ENCODE assay signal across 9 cellular contexts in the genomic region with DNA sequence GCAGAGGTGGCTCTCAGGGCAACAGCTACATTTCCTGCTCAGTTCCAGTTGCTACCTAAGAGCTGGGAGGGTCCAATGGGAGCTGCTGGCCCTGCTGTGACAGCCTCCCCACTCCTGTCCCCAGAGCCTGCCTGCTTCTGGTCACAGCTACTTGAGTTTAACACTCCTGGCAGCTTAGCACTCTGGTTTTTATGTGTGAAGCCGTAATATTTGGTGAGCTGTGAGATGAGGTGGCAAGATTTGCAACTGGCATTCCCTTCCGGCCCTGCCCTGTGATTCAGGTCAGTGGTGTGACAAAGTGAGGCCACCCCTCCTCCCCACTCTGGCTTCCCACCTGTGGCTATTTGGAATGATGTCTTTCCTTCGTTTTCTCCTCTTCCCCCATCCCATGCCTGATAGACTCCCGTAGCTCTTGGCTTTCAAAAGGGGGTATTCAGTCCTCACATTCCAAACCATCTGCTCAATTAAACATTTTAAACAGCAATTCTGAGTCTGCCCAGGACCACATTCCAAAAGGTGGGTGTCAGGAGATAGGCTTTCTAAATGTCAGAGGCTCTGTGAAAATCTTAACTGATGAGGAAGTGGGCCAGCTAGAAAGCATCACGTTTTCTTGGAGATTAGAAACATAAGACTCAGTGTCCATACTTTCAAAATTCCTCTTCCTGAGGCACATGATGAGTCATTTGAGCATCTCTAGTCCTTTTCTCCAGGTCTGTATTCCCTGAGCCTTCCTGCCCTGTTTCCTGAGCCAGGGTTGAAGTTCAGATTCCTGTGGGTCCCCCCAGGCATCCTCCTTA. TPM values are rescaled to one million over a fixed set of nuclear protein-coding genes. Genes with fewer than 3 reads are reported as not detected.
A peak's percentile ranks its signal among the peaks of the same experiment; 100 is the strongest.
DNase-seq lines count a peak whose midpoint lies in the region; ATAC-seq, FAIRE-seq and TF ChIP-seq lines count a peak whose summit lies in the region.
"Had no signal": no experiment of that assay in that cellular context is flagged by ENCODE, and none has a peak within 500 bp of the region (broad histone marks: within the 10 kb centered on the region; RNA-seq: fewer than 3 reads in every experiment).

No MANE protein-coding gene starts in this region.

- H4K8ac ChIP-seq in trophoblast cell (ENCODE audit: low read depth, low read length): no peak overlapping the region

- H3K14ac ChIP-seq in trophoblast cell (ENCODE audit: low read length): no peak overlapping the region

- H3K9me3 ChIP-seq in K562 (replicated peaks; ENCODE audit: control insufficient read depth, insufficient read depth, low read depth, low read length) (no peaks in the 10 kb centered on the region), trophoblast cell (ENCODE audit: insufficient read depth, low read depth, low read length) (no peaks in the 10 kb centered on the region), BE2C (no peaks in the 10 kb centered on the region)

- no peak overlapping the region for H2BK5ac ChIP-seq in trophoblast cell (ENCODE audit: low read depth, low read length, poor library complexity)

- H3K9me1 ChIP-seq in K562 (ENCODE audit: control insufficient read depth, insufficient read depth, low read length): no peaks in the 10 kb centered on the region

- no peak overlapping the region for H3K27ac Mint-ChIP-seq in activated T-cell treated with anti-CD3 and anti-CD28 coated beads, Interleukin-2, amount 50 U/mL, for 24 hours

- TF ChIP-seq RAD21 in K562 (CRISPR knock-in tag; conservative IDR thresholded peaks at IDR 0.05 in 1 of 2, IDR thresholded peaks at IDR 0.05 in 1 of 2): no peak

- H2AK5ac ChIP-seq in trophoblast cell (ENCODE audit: low read length): no peak overlapping the region

- no peaks in the 10 kb centered on the region for H4K20me1 ChIP-seq in K562 (replicated peaks; ENCODE audit: control insufficient read depth, insufficient read depth, low read length)

- H3K4me3 Mint-ChIP-seq in activated T-cell treated with anti-CD3 and anti-CD28 coated beads, Interleukin-2, amount 50 U/mL, for 24 hours: no peak overlapping the region

- WGBS in K562 (ENCODE audit: insufficient coverage, low coverage, missing lambda C conversion rate): 51% methylated on average over 5 of the region's 5 CpGs
- WGBS in trophoblast cell (ENCODE audit: extremely low coverage, insufficient coverage, insufficient read length): no CpG with 5 or more reads among the region's 5 CpGs

- DNase-seq in GM12891 (ENCODE audit: insufficient read length, low spot score): no peak
- DNase-seq in NCI-H1105 (lab: John Stamatoyannopoulos, UW): peak; percentile 72
- DNase-seq in K562 (ENCODE audit: extremely low read depth in 1 of 4, low spot score in 3 of 4): no peak
- DNase-seq in trophoblast cell: peak; percentile 32 to 50
- DNase-seq in KBM-7: no peak
- DNase-seq in BE2C: no peak
- no peak for DNase-seq in activated T-cell treated with anti-CD3 and anti-CD28 coated beads, Interleukin-2, amount 50 U/mL, for 24 hours
- no peak for DNase-seq in NCI-H1694 (lab: John Stamatoyannopoulos, UW)
- DNase-seq: T-helper 9 cell had no signal

- TF ChIP-seq CTCF in K562 (IDR thresholded peaks at IDR 0.05 in 2 of 3, conservative IDR thresholded peaks at IDR 0.05 in 1 of 3; ENCODE audit: insufficient read depth in 2 of 3, low read depth in 1 of 3, low read length in 3 of 3) (no peak), BE2C (IDR thresholded peaks at IDR 0.05; ENCODE audit: low read depth, low read length) (no peak)

- H3K79me2 ChIP-seq in K562 (ENCODE audit: control insufficient read depth, insufficient read depth, low read length) (no peaks in the 10 kb centered on the region), trophoblast cell (ENCODE audit: control insufficient read depth, insufficient read depth, low read length, poor library complexity) (no peaks in the 10 kb centered on the region)

- no peak overlapping the region for H3K4me3 ChIP-seq in K562
- H3K4me3 ChIP-seq in trophoblast cell (ENCODE audit: low read depth, low read length): no peak overlapping the region
- H3K4me3 ChIP-seq in BE2C (ENCODE audit: low read depth, low read length): no peak overlapping the region

- no peak overlapping the region for H3K27ac ChIP-seq in K562 (ENCODE audit: extremely low read depth, low read depth, low read length)
- peak overlapping the region; percentile 57 for H3K27ac ChIP-seq in trophoblast cell (ENCODE audit: low read depth, low read length)

- FAIRE-seq in GM12891 (lab: Jason Lieb, UNC) (peak; percentile 64), K562 (lab: Jason Lieb, UNC) (no peak)

- H3K4ac ChIP-seq in trophoblast cell (ENCODE audit: low read depth, low read length): no peak overlapping the region

- H2BK12ac ChIP-seq in trophoblast cell (ENCODE audit: low read length): peak overlapping the region; percentile 13

- BruUV-seq in K562 (replicated peaks; lab: Mats Ljungman, UMichigan): no TSS peak

- H4K12ac ChIP-seq in trophoblast cell (ENCODE audit: low read depth, low read length): no peak overlapping the region

- no peaks in the 10 kb centered on the region for H3K36me3 ChIP-seq in K562 (ENCODE audit: control insufficient read depth, insufficient read depth, low read length)
- H3K36me3 ChIP-seq in trophoblast cell (ENCODE audit: control insufficient read depth in 1 of 2, insufficient read depth in 2 of 2, low read length in 2 of 2): no peaks in the 10 kb centered on the region
- H3K36me3 ChIP-seq in BE2C: no peaks in the 10 kb centered on the region

- H3K79me1 ChIP-seq in trophoblast cell (ENCODE audit: low read length): no peaks in the 10 kb centered on the region

- H3K27me3 Mint-ChIP-seq in activated T-cell treated with anti-CD3 and anti-CD28 coated beads, Interleukin-2, amount 50 U/mL, for 24 hours: no peaks in the 10 kb centered on the region

- no peaks in the 10 kb centered on the region for H3K36me3 Mint-ChIP-seq in activated T-cell treated with anti-CD3 and anti-CD28 coated beads, Interleukin-2, amount 50 U/mL, for 24 hours (ENCODE audit: low read depth)

- CTCF ChIA-PET in K562 (lab: Yijun Ruan, JAX; ENCODE audit: low intra/inter-chr PET ratio): no interaction called here

- H3K9ac ChIP-seq in K562 (ENCODE audit: insufficient read depth in 1 of 2, low read depth in 2 of 2, low read length in 2 of 2): peak overlapping the region in 1 of 2 experiments; percentile 79; a peak in 2 of 4 replicates
- H3K9ac ChIP-seq in trophoblast cell (ENCODE audit: low read length): no peak overlapping the region

- H3K4me1 ChIP-seq in K562 (replicated peaks in 1 of 2; ENCODE audit: control insufficient read depth in 2 of 2, insufficient read depth in 2 of 2, low read length in 2 of 2): peaks cover 0 to 28% of the 10 kb centered on the region in 2 experiments; a peak in 4 of 5 replicates
- H3K4me1 ChIP-seq in trophoblast cell (ENCODE audit: control insufficient read depth in 1 of 2, insufficient read depth in 2 of 2, low read length in 2 of 2): peaks cover 3 to 10% of the 10 kb centered on the region in 2 experiments
- no peaks in the 10 kb centered on the region for H3K4me1 ChIP-seq in BE2C

- TF ChIP-seq EP300 in K562 (IDR thresholded peaks at IDR 0.05; ENCODE audit: low read length): no peak

- no peak overlapping the region for H3K18ac ChIP-seq in trophoblast cell (ENCODE audit: low read length)

- TF ChIP-seq POLR2A in GM12891 (IDR thresholded peaks at IDR 0.05; ENCODE audit: low read depth, low read length): no peak
- no peak for TF ChIP-seq POLR2A in K562 (conservative IDR thresholded peaks at IDR 0.05)

- POLR2A ChIA-PET in K562 (lab: Yijun Ruan, JAX): interaction anchor here (0.6 to 1.5 kb wide), 4 partner anchors 8 to 235 kb away, joined by 3 to 4 read pairs (median 3); no protein-coding TSS in a partner anchor

- H2AFZ ChIP-seq in K562 (ENCODE audit: low read depth, low read length) (peak overlapping the region; percentile 70), trophoblast cell (ENCODE audit: insufficient read depth, low read length, poor library complexity) (no peak overlapping the region)

- in situ Hi-C loops in K562 (cut with MboI): no loop called here
- in situ Hi-C loops in KBM-7 (cut with MboI; ENCODE audit: low pct_unique_long_range_greater_than_20kb, low sequenced_read_pairs): no loop called here

- no peak overlapping the region for H3K23ac ChIP-seq in trophoblast cell (ENCODE audit: low read length)

- H3K4me2 ChIP-seq in K562 (ENCODE audit: insufficient read depth, low read length) (no peak overlapping the region), trophoblast cell (ENCODE audit: low read length) (no peak overlapping the region)

- no peaks in the 10 kb centered on the region for H3K27me3 ChIP-seq in K562 (ENCODE audit: control insufficient read depth in 2 of 2, insufficient read depth in 2 of 2, low read length in 2 of 2)
- H3K27me3 ChIP-seq in trophoblast cell (ENCODE audit: insufficient read depth, low read length): no peaks in the 10 kb centered on the region
- H3K27me3 ChIP-seq in BE2C: peaks cover 56% of the 10 kb centered on the region

- no peaks in the 10 kb centered on the region for H3K4me1 Mint-ChIP-seq in activated T-cell treated with anti-CD3 and anti-CD28 coated beads, Interleukin-2, amount 50 U/mL, for 24 hours (ENCODE audit: low read depth)

- H3K9me3 Mint-ChIP-seq in activated T-cell treated with anti-CD3 and anti-CD28 coated beads, Interleukin-2, amount 50 U/mL, for 24 hours: no peaks in the 10 kb centered on the region

- H2BK120ac ChIP-seq in trophoblast cell (ENCODE audit: insufficient read depth, low read length, poor library complexity): no peak overlapping the region

- 0 out of 3 replicates have a peak, but pooled peaks have one; percentile 33 for ATAC-seq in K562

- intact Hi-C loops in K562 (cut with micrococcal nuclease): no loop called here

- no peak overlapping the region for H4K91ac ChIP-seq in trophoblast cell (ENCODE audit: low read depth, low read length)

RNA-seq across cellular contexts. Expression of a gene that starts 42.7 kb away (rescaled TPM):
- 52.8 TPM for polyA plus RNA-seq in GM12891 (2012; ENCODE audit: low read depth, missing spikeins)
- total RNA-seq in K562 (2011; cell fraction: chromatin; rRNA removed; ENCODE audit: low replicate concordance): not detected in 2 replicates
- total RNA-seq in K562 (2011; cell fraction: nucleolus; rRNA removed): not detected in 2 replicates
- total RNA-seq in K562 (2011; cell fraction: nucleoplasm; rRNA removed): not detected in 2 replicates
- total RNA-seq in K562 (2014; rRNA removed): not detected in 2 replicates
- not detected in 2 replicates for total RNA-seq in K562 (2014; rRNA removed; fragmentation: Illumina TruSeq; extraction: Trizol)
- 0.22 TPM in 1 of 2 replicates, not detected in the other for total RNA-seq in K562 (2015; rRNA removed; fragmentation: Illumina TruSeq; extraction: Trizol)
- not detected in 2 replicates for total RNA-seq in K562 (2021)
- not detected in 2 replicates for polyA plus RNA-seq in K562 (2011; rRNA removed)
- polyA plus RNA-seq in K562 (2011; cell fraction: cytosol; rRNA removed): not detected in 2 replicates
- not detected in 2 replicates for polyA plus RNA-seq in K562 (2011; cell fraction: nucleus; rRNA removed)
- polyA plus RNA-seq in K562 (2012): 0.08 and 0.09 TPM in 2 replicates
- 0.10 TPM in 1 of 2 replicates, not detected in the other for polyA plus RNA-seq in K562 (2014; fragmentation: Illumina TruSeq; extraction: Trizol)
- under 1 TPM; 0.06 to 0.07 TPM for polyA plus RNA-seq in K562 (2014; fragmentation: Nextera tagmentation; extraction: Ambion mirVana)
- 0.80 TPM in 1 of 2 replicates, not detected in the other for polyA plus RNA-seq in K562 (2014; rRNA removed)
- polyA minus RNA-seq in K562 (2011; rRNA and poly(A)+ RNA removed): not detected in 2 replicates
- polyA minus RNA-seq in K562 (2011; cell fraction: cytosol; rRNA and poly(A)+ RNA removed): not detected in 2 replicates
- not detected in 2 replicates for polyA minus RNA-seq in K562 (2011; cell fraction: nucleus; rRNA and poly(A)+ RNA removed)
- not detected in 2 replicates for polyA plus RNA-seq in trophoblast cell (2013)
- not detected for polyA plus RNA-seq in BE2C (2012; ENCODE audit: insufficient read depth, insufficient read length, low read depth)

RNA-seq across cellular contexts. Expression of a gene that starts 58.1 kb away (rescaled TPM):
- not detected for polyA plus RNA-seq in GM12891 (2012; ENCODE audit: low read depth, missing spikeins)
- total RNA-seq in K562 (2011; cell fraction: chromatin; rRNA removed; ENCODE audit: low replicate concordance): not detected in 2 replicates
- not detected in 2 replicates for total RNA-seq in K562 (2011; cell fraction: nucleolus; rRNA removed)
- total RNA-seq in K562 (2011; cell fraction: nucleoplasm; rRNA removed): not detected in 2 replicates
- total RNA-seq in K562 (2014; rRNA removed) (not detected in 2 replicates), K562 (2014; rRNA removed; fragmentation: Illumina TruSeq; extraction: Trizol) (not detected in 2 replicates), K562 (2015; rRNA removed; fragmentation: Illumina TruSeq; extraction: Trizol) (not detected in 2 replicates), K562 (2021) (not detected in 2 replicates)
- polyA plus RNA-seq in K562 (2011; rRNA removed) (0.04 TPM in 1 of 2 replicates, not detected in the other), K562 (2014; fragmentation: Illumina TruSeq; extraction: Trizol) (not detected in 2 replicates), K562 (2014; fragmentation: Nextera tagmentation; extraction: Ambion mirVana) (not detected), K562 (2014; rRNA removed) (not detected in 2 replicates)
- polyA plus RNA-seq in K562 (2011; cell fraction: cytosol; rRNA removed): not detected in 2 replicates
- polyA plus RNA-seq in K562 (2011; cell fraction: nucleus; rRNA removed): not detected in 2 replicates
- not detected in 2 replicates for polyA plus RNA-seq in K562 (2012)
- not detected in 2 replicates for polyA minus RNA-seq in K562 (2011; rRNA and poly(A)+ RNA removed)
- polyA minus RNA-seq in K562 (2011; cell fraction: cytosol; rRNA and poly(A)+ RNA removed): not detected in 2 replicates
- polyA minus RNA-seq in K562 (2011; cell fraction: nucleus; rRNA and poly(A)+ RNA removed): not detected in 2 replicates
- polyA plus RNA-seq in trophoblast cell (2013): 0.04 and 0.06 TPM in 2 replicates
- polyA plus RNA-seq in BE2C (2012; ENCODE audit: insufficient read depth, insufficient read length, low read depth): not detected

Comparison
In these comparisons a context has a peak if more than half of its experiments do, and no peak if none do; other contexts are left out.
1. DNase-seq: peak in NCI-H1105 (single experiment) and trophoblast cell (2 of 2); none in GM12891 (single experiment), K562 (0 of 4), KBM-7 (single experiment), BE2C (single experiment), activated T-cell treated with anti-CD3 and anti-CD28 coated beads, Interleukin-2, amount 50 U/mL, for 24 hours (single experiment) and NCI-H1694 (single experiment).